Comparison of ENCODE assay signal across 1 cellular context in the genomic region with DNA sequence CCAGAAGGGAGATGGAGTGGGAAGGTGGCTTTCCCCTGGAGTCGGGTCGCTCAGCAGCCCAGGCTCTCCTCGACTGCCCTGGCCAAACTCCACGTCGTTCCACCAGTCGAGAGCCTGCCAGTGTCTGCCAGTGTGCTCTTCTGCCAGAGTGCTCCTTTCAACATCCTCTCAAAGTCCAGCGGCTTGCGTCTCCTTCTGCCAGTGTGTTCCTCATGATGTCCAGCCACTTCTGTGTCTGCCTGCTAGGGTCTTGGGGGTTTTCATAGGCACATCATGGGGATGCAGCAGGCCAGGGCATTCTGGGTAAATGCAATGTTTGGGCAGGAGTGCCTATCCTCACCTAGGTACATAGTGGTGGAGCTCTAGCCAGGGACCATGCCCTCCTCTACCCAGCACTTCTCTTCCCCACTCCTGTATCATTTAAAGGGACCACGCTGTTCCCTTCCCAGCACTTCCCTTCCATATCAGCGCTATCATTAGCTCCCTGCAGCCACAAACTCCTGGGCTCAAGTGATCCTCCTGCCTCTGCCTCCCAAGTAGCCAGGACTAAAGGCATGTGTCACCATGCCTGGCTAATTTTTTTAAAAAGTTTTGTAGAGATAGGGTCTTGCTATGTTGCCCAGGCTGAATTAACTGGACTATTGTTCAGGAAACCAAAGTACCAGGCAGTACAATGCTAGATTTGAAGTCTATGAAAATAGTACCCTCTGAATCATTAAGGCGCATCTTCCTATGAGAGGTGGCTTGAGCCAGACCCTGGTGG.
TF ChIP-seq lines count a peak whose summit lies in the region.

No MANE protein-coding gene starts in this region.

TF ChIP-seq in K562, 482 proteins besides CTCF, POLR2A, EP300 and RAD21 (continued from another document and continues in another):
- TF ChIP-seq, protein P1, sequence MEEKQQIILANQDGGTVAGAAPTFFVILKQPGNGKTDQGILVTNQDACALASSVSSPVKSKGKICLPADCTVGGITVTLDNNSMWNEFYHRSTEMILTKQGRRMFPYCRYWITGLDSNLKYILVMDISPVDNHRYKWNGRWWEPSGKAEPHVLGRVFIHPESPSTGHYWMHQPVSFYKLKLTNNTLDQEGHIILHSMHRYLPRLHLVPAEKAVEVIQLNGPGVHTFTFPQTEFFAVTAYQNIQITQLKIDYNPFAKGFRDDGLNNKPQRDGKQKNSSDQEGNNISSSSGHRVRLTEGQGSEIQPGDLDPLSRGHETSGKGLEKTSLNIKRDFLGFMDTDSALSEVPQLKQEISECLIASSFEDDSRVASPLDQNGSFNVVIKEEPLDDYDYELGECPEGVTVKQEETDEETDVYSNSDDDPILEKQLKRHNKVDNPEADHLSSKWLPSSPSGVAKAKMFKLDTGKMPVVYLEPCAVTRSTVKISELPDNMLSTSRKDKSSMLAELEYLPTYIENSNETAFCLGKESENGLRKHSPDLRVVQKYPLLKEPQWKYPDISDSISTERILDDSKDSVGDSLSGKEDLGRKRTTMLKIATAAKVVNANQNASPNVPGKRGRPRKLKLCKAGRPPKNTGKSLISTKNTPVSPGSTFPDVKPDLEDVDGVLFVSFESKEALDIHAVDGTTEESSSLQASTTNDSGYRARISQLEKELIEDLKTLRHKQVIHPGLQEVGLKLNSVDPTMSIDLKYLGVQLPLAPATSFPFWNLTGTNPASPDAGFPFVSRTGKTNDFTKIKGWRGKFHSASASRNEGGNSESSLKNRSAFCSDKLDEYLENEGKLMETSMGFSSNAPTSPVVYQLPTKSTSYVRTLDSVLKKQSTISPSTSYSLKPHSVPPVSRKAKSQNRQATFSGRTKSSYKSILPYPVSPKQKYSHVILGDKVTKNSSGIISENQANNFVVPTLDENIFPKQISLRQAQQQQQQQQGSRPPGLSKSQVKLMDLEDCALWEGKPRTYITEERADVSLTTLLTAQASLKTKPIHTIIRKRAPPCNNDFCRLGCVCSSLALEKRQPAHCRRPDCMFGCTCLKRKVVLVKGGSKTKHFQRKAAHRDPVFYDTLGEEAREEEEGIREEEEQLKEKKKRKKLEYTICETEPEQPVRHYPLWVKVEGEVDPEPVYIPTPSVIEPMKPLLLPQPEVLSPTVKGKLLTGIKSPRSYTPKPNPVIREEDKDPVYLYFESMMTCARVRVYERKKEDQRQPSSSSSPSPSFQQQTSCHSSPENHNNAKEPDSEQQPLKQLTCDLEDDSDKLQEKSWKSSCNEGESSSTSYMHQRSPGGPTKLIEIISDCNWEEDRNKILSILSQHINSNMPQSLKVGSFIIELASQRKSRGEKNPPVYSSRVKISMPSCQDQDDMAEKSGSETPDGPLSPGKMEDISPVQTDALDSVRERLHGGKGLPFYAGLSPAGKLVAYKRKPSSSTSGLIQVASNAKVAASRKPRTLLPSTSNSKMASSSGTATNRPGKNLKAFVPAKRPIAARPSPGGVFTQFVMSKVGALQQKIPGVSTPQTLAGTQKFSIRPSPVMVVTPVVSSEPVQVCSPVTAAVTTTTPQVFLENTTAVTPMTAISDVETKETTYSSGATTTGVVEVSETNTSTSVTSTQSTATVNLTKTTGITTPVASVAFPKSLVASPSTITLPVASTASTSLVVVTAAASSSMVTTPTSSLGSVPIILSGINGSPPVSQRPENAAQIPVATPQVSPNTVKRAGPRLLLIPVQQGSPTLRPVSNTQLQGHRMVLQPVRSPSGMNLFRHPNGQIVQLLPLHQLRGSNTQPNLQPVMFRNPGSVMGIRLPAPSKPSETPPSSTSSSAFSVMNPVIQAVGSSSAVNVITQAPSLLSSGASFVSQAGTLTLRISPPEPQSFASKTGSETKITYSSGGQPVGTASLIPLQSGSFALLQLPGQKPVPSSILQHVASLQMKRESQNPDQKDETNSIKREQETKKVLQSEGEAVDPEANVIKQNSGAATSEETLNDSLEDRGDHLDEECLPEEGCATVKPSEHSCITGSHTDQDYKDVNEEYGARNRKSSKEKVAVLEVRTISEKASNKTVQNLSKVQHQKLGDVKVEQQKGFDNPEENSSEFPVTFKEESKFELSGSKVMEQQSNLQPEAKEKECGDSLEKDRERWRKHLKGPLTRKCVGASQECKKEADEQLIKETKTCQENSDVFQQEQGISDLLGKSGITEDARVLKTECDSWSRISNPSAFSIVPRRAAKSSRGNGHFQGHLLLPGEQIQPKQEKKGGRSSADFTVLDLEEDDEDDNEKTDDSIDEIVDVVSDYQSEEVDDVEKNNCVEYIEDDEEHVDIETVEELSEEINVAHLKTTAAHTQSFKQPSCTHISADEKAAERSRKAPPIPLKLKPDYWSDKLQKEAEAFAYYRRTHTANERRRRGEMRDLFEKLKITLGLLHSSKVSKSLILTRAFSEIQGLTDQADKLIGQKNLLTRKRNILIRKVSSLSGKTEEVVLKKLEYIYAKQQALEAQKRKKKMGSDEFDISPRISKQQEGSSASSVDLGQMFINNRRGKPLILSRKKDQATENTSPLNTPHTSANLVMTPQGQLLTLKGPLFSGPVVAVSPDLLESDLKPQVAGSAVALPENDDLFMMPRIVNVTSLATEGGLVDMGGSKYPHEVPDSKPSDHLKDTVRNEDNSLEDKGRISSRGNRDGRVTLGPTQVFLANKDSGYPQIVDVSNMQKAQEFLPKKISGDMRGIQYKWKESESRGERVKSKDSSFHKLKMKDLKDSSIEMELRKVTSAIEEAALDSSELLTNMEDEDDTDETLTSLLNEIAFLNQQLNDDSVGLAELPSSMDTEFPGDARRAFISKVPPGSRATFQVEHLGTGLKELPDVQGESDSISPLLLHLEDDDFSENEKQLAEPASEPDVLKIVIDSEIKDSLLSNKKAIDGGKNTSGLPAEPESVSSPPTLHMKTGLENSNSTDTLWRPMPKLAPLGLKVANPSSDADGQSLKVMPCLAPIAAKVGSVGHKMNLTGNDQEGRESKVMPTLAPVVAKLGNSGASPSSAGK (IDR thresholded peaks at IDR 0.05) = no peak
- TF ChIP-seq PYGO2 (tag; IDR thresholded peaks at IDR 0.05) = no peak
- TF ChIP-seq EZH2 (IDR thresholded peaks at IDR 0.05; ENCODE audit: borderline replicate concordance, low read depth, low read length) = no peak
- no peak for TF ChIP-seq PML (IDR thresholded peaks at IDR 0.05; ENCODE audit: low read length)
- TF ChIP-seq, protein P2, sequence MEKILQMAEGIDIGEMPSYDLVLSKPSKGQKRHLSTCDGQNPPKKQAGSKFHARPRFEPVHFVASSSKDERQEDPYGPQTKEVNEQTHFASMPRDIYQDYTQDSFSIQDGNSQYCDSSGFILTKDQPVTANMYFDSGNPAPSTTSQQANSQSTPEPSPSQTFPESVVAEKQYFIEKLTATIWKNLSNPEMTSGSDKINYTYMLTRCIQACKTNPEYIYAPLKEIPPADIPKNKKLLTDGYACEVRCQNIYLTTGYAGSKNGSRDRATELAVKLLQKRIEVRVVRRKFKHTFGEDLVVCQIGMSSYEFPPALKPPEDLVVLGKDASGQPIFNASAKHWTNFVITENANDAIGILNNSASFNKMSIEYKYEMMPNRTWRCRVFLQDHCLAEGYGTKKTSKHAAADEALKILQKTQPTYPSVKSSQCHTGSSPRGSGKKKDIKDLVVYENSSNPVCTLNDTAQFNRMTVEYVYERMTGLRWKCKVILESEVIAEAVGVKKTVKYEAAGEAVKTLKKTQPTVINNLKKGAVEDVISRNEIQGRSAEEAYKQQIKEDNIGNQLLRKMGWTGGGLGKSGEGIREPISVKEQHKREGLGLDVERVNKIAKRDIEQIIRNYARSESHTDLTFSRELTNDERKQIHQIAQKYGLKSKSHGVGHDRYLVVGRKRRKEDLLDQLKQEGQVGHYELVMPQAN (IDR thresholded peaks at IDR 0.05; ENCODE audit: borderline replicate concordance) = no peak
- TF ChIP-seq ZNF165 (CRISPR knock-in tag; IDR thresholded peaks at IDR 0.05; ENCODE audit: borderline replicate concordance) = no peak
- no peak for TF ChIP-seq RHOXF2B (CRISPR knock-in tag; conservative IDR thresholded peaks at IDR 0.05)
- TF ChIP-seq ZSCAN29 (IDR thresholded peaks at IDR 0.05) = no peak
- TF ChIP-seq ZNF57 (CRISPR knock-in tag; IDR thresholded peaks at IDR 0.05) = 0 out of 2 replicates have a peak, but pooled peaks have one; percentile 33
- no peak for TF ChIP-seq ESRRB (CRISPR knock-in tag; IDR thresholded peaks at IDR 0.05; ENCODE audit: borderline replicate concordance)
- peak; percentile 17 for TF ChIP-seq CBX2 (IDR thresholded peaks at IDR 0.05; ENCODE audit: insufficient read depth, low read length, poor library complexity, severe bottlenecking)
- TF ChIP-seq NCOR1 (IDR thresholded peaks at IDR 0.05) = no peak
- TF ChIP-seq, protein P3, sequence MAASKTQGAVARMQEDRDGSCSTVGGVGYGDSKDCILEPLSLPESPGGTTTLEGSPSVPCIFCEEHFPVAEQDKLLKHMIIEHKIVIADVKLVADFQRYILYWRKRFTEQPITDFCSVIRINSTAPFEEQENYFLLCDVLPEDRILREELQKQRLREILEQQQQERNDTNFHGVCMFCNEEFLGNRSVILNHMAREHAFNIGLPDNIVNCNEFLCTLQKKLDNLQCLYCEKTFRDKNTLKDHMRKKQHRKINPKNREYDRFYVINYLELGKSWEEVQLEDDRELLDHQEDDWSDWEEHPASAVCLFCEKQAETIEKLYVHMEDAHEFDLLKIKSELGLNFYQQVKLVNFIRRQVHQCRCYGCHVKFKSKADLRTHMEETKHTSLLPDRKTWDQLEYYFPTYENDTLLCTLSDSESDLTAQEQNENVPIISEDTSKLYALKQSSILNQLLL (CRISPR knock-in tag; IDR thresholded peaks at IDR 0.05; ENCODE audit: borderline replicate concordance) = no peak
- no peak for TF ChIP-seq CXXC5 (CRISPR knock-in tag; IDR thresholded peaks at IDR 0.05)
- TF ChIP-seq, protein P4, sequence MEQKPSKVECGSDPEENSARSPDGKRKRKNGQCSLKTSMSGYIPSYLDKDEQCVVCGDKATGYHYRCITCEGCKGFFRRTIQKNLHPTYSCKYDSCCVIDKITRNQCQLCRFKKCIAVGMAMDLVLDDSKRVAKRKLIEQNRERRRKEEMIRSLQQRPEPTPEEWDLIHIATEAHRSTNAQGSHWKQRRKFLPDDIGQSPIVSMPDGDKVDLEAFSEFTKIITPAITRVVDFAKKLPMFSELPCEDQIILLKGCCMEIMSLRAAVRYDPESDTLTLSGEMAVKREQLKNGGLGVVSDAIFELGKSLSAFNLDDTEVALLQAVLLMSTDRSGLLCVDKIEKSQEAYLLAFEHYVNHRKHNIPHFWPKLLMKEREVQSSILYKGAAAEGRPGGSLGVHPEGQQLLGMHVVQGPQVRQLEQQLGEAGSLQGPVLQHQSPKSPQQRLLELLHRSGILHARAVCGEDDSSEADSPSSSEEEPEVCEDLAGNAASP (IDR thresholded peaks at IDR 0.05) = no peak
- TF ChIP-seq ZNF408 (CRISPR knock-in tag; IDR thresholded peaks at IDR 0.05; ENCODE audit: low read depth) = no peak
- TF ChIP-seq, protein P5, sequence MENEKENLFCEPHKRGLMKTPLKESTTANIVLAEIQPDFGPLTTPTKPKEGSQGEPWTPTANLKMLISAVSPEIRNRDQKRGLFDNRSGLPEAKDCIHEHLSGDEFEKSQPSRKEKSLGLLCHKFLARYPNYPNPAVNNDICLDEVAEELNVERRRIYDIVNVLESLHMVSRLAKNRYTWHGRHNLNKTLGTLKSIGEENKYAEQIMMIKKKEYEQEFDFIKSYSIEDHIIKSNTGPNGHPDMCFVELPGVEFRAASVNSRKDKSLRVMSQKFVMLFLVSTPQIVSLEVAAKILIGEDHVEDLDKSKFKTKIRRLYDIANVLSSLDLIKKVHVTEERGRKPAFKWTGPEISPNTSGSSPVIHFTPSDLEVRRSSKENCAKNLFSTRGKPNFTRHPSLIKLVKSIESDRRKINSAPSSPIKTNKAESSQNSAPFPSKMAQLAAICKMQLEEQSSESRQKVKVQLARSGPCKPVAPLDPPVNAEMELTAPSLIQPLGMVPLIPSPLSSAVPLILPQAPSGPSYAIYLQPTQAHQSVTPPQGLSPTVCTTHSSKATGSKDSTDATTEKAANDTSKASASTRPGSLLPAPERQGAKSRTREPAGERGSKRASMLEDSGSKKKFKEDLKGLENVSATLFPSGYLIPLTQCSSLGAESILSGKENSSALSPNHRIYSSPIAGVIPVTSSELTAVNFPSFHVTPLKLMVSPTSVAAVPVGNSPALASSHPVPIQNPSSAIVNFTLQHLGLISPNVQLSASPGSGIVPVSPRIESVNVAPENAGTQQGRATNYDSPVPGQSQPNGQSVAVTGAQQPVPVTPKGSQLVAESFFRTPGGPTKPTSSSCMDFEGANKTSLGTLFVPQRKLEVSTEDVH (IDR thresholded peaks at IDR 0.05; ENCODE audit: low read depth, partially characterized antibody) = no peak
- TF ChIP-seq E2F3 (CRISPR knock-in tag; IDR thresholded peaks at IDR 0.05) = 0 out of 2 replicates have a peak, but pooled peaks have one; percentile 4
- TF ChIP-seq NFIX (CRISPR knock-in tag; IDR thresholded peaks at IDR 0.05; ENCODE audit: low read depth) = no peak
- no peak for TF ChIP-seq COPS2 (conservative IDR thresholded peaks at IDR 0.05)
- no peak for TF ChIP-seq TCF7L2 (IDR thresholded peaks at IDR 0.05; ENCODE audit: low read depth, low read length)
- no peak for TF ChIP-seq NR1H2 (CRISPR knock-in tag; IDR thresholded peaks at IDR 0.05)
- no peak for TF ChIP-seq ZNF217 (CRISPR knock-in tag; IDR thresholded peaks at IDR 0.05)
- TF ChIP-seq, protein P6, sequence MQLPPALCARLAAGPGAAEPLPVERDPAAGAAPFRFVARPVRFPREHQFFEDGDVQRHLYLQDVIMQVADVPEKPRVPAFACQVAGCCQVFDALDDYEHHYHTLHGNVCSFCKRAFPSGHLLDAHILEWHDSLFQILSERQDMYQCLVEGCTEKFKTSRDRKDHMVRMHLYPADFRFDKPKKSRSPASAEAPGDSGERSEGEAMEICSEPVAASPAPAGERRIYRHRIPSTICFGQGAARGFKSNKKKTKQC (CRISPR knock-in tag; IDR thresholded peaks at IDR 0.05) = peak; percentile 88
- no peak for TF ChIP-seq CHD1 (IDR thresholded peaks at IDR 0.05; ENCODE audit: low read length)
- no peak for TF ChIP-seq ZBTB17 (CRISPR knock-in tag; IDR thresholded peaks at IDR 0.05)
- TF ChIP-seq, protein P7, sequence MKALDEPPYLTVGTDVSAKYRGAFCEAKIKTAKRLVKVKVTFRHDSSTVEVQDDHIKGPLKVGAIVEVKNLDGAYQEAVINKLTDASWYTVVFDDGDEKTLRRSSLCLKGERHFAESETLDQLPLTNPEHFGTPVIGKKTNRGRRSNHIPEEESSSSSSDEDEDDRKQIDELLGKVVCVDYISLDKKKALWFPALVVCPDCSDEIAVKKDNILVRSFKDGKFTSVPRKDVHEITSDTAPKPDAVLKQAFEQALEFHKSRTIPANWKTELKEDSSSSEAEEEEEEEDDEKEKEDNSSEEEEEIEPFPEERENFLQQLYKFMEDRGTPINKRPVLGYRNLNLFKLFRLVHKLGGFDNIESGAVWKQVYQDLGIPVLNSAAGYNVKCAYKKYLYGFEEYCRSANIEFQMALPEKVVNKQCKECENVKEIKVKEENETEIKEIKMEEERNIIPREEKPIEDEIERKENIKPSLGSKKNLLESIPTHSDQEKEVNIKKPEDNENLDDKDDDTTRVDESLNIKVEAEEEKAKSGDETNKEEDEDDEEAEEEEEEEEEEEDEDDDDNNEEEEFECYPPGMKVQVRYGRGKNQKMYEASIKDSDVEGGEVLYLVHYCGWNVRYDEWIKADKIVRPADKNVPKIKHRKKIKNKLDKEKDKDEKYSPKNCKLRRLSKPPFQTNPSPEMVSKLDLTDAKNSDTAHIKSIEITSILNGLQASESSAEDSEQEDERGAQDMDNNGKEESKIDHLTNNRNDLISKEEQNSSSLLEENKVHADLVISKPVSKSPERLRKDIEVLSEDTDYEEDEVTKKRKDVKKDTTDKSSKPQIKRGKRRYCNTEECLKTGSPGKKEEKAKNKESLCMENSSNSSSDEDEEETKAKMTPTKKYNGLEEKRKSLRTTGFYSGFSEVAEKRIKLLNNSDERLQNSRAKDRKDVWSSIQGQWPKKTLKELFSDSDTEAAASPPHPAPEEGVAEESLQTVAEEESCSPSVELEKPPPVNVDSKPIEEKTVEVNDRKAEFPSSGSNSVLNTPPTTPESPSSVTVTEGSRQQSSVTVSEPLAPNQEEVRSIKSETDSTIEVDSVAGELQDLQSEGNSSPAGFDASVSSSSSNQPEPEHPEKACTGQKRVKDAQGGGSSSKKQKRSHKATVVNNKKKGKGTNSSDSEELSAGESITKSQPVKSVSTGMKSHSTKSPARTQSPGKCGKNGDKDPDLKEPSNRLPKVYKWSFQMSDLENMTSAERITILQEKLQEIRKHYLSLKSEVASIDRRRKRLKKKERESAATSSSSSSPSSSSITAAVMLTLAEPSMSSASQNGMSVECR (CRISPR knock-in tag; IDR thresholded peaks at IDR 0.05) = no peak
- TF ChIP-seq EWSR1 (IDR thresholded peaks at IDR 0.05; ENCODE audit: borderline replicate concordance, low read depth, partially characterized antibody) = no peak
- TF ChIP-seq ZNF175 (CRISPR knock-in tag; IDR thresholded peaks at IDR 0.05; ENCODE audit: low read depth) = no peak
